3 cellular contexts compared by ENCODE assay signal in genomic region chr6:34235605-34236422, GRCh38.
TF ChIP-seq lines count a peak whose summit lies in the region.

No MANE protein-coding gene starts in this region.

TF ChIP-seq in SK-N-SH, 30 proteins besides CTCF, POLR2A, EP300 and RAD21:
- TF ChIP-seq FOSL2 (IDR thresholded peaks at IDR 0.05; ENCODE audit: borderline replicate concordance, low read depth) (no peak), SMC3 (IDR thresholded peaks at IDR 0.05; ENCODE audit: low read depth, low read length) (no peak), GABPA (IDR thresholded peaks at IDR 0.05; ENCODE audit: low read depth) (no peak), USF2 (IDR thresholded peaks at IDR 0.05; ENCODE audit: borderline replicate concordance, low read depth, low read length) (no peak), IRF3 (IDR thresholded peaks at IDR 0.05; ENCODE audit: low read depth, low read length) (no peak), CHD2 (IDR thresholded peaks at IDR 0.05; ENCODE audit: low read length, partially characterized antibody) (no peak), ZBTB33 (IDR thresholded peaks at IDR 0.05; ENCODE audit: borderline replicate concordance, low read depth) (no peak), YY1 (IDR thresholded peaks at IDR 0.05; ENCODE audit: low read depth) (no peak), JUND (IDR thresholded peaks at IDR 0.05) (no peak), TEAD4 (IDR thresholded peaks at IDR 0.05; ENCODE audit: borderline replicate concordance, insufficient read depth) (no peak)
TF ChIP-seq in SK-N-SH: peak in this region for 0.

TF ChIP-seq in SK-N-SH treated with all-trans-retinoic acid at 6 μM for 48 hours, 23 proteins besides CTCF, POLR2A, EP300 and RAD21:
- TF ChIP-seq ARNTL (CRISPR knock-in tag; IDR thresholded peaks at IDR 0.05; ENCODE audit: borderline replicate concordance, low read depth) (no peak), TCF4 (CRISPR knock-in tag; IDR thresholded peaks at IDR 0.05; ENCODE audit: borderline replicate concordance) (no peak), TOX (CRISPR knock-in tag; IDR thresholded peaks at IDR 0.05; ENCODE audit: borderline replicate concordance) (no peak), BACH2 (CRISPR knock-in tag; IDR thresholded peaks at IDR 0.05; ENCODE audit: borderline replicate concordance) (no peak), SNAI2 (CRISPR knock-in tag; IDR thresholded peaks at IDR 0.05) (no peak), PPARA (CRISPR knock-in tag; IDR thresholded peaks at IDR 0.05; ENCODE audit: borderline replicate concordance) (no peak), ISL1 (CRISPR knock-in tag; IDR thresholded peaks at IDR 0.05) (no peak), RARB (CRISPR knock-in tag; IDR thresholded peaks at IDR 0.05) (no peak), CREB5 (CRISPR knock-in tag; IDR thresholded peaks at IDR 0.05; ENCODE audit: low read depth) (no peak), ZNF565 (CRISPR knock-in tag; conservative IDR thresholded peaks at IDR 0.05; ENCODE audit: low read depth) (no peak), OSR1 (CRISPR knock-in tag; IDR thresholded peaks at IDR 0.05) (no peak), CSRNP3 (CRISPR knock-in tag; IDR thresholded peaks at IDR 0.05) (no peak), POU6F1 (CRISPR knock-in tag; IDR thresholded peaks at IDR 0.05; ENCODE audit: borderline replicate concordance, low read depth) (no peak)

TF ChIP-seq in H1, 55 proteins besides CTCF, POLR2A, EP300 and RAD21 (continues in another document):
- peak; percentile 74 for TF ChIP-seq TAF7 (optimal IDR thresholded peaks at IDR 0.05; ENCODE audit: borderline replicate concordance, low read depth, low read length)
- TF ChIP-seq TAF1 (IDR thresholded peaks at IDR 0.05; ENCODE audit: low read depth, low read length), result peak; percentile 71
- no peak for TF ChIP-seq SP2 (IDR thresholded peaks at IDR 0.05; ENCODE audit: low read length)
- no peak for TF ChIP-seq SAP30 (IDR thresholded peaks at IDR 0.05; ENCODE audit: insufficient read depth, insufficient replicate concordance, low read length)
- TF ChIP-seq JUN (IDR thresholded peaks at IDR 0.05; ENCODE audit: low read depth, low read length), result no peak
- TF ChIP-seq EGR1 (IDR thresholded peaks at IDR 0.05; ENCODE audit: borderline replicate concordance, low read depth, low read length), result no peak; the same call in 1 of the 2 replicates
- peak; percentile 7; the same call in 1 of the 2 replicates for TF ChIP-seq USF2 (IDR thresholded peaks at IDR 0.05; ENCODE audit: low read length)
- TF ChIP-seq SRF (IDR thresholded peaks at IDR 0.05; ENCODE audit: low read depth, low read length), result no peak
- peak; percentile 36 for TF ChIP-seq ASH2L (IDR thresholded peaks at IDR 0.05; ENCODE audit: low read length)
- no peak; a peak in 1 of 4 replicates for TF ChIP-seq HDAC2 (IDR thresholded peaks at IDR 0.05; ENCODE audit: borderline replicate concordance in 1 of 2, low read depth in 2 of 2, low read length in 2 of 2)
- TF ChIP-seq SUZ12 (IDR thresholded peaks at IDR 0.05; ENCODE audit: low read length), result no peak
- 0 out of 2 replicates have a peak, but pooled peaks have one; percentile 27 for TF ChIP-seq SP4 (IDR thresholded peaks at IDR 0.05; ENCODE audit: low read length)
- TF ChIP-seq SIRT6 (IDR thresholded peaks at IDR 0.05; ENCODE audit: low read length), result no peak
- TF ChIP-seq RFX5 (IDR thresholded peaks at IDR 0.05; ENCODE audit: borderline replicate concordance, low read depth, low read length), result no peak
- no peak for TF ChIP-seq GTF2F1 (IDR thresholded peaks at IDR 0.05; ENCODE audit: borderline replicate concordance, low read depth, low read length)
- TF ChIP-seq CHD1 (IDR thresholded peaks at IDR 0.05; ENCODE audit: low read depth, low read length), result no peak
- no peak for TF ChIP-seq CREB1 (IDR thresholded peaks at IDR 0.05)
- TF ChIP-seq POLR2AphosphoS5 (IDR thresholded peaks at IDR 0.05; ENCODE audit: low read depth, low read length), result peak; percentile 91
- TF ChIP-seq CBX8 (IDR thresholded peaks at IDR 0.05; ENCODE audit: borderline replicate concordance, low read depth, low read length), result no peak
- no peak for TF ChIP-seq KDM5A (IDR thresholded peaks at IDR 0.05; ENCODE audit: low read length)
- TF ChIP-seq TEAD4 (IDR thresholded peaks at IDR 0.05; ENCODE audit: low read depth, low read length), result peak; percentile 97
- TF ChIP-seq TBP (IDR thresholded peaks at IDR 0.05; ENCODE audit: low read depth, low read length), result peak; percentile 73
- no peak for TF ChIP-seq ATF3 (IDR thresholded peaks at IDR 0.05; ENCODE audit: insufficient read depth, low read depth, low read length)
- TF ChIP-seq SIX5 (IDR thresholded peaks at IDR 0.05; ENCODE audit: low read depth, low read length), result no peak
- TF ChIP-seq ATF2 (IDR thresholded peaks at IDR 0.05; ENCODE audit: low read length), result peak; percentile 46; the same call in 1 of the 2 replicates
- TF ChIP-seq FOSL1 (IDR thresholded peaks at IDR 0.05; ENCODE audit: insufficient read depth, low read depth, low read length), result no peak
- TF ChIP-seq SP1 (IDR thresholded peaks at IDR 0.05; ENCODE audit: low read depth, low read length), result no peak
- no peak for TF ChIP-seq EZH2 (IDR thresholded peaks at IDR 0.05; ENCODE audit: low read depth, low read length, severe bottlenecking)
- TF ChIP-seq SIN3A (conservative IDR thresholded peaks at IDR 0.05 in 1 of 2, IDR thresholded peaks at IDR 0.05 in 1 of 2; ENCODE audit: low read depth in 1 of 2, low read length in 2 of 2), result 0 out of 4 replicates have a peak, but pooled peaks have one; percentile 53 to 70
- no peak for TF ChIP-seq ZNF274 (IDR thresholded peaks at IDR 0.05; ENCODE audit: borderline replicate concordance, extremely low read depth, low read length)
- no peak for TF ChIP-seq RBBP5 (IDR thresholded peaks at IDR 0.05; ENCODE audit: borderline replicate concordance, low read depth, low read length)
- TF ChIP-seq HDAC6 (IDR thresholded peaks at IDR 0.05; ENCODE audit: low read depth, low read length), result no peak
- TF ChIP-seq KDM1A (IDR thresholded peaks at IDR 0.05; ENCODE audit: borderline replicate concordance, low read length), result no peak
- peak; percentile 34 for TF ChIP-seq PHF8 (conservative IDR thresholded peaks at IDR 0.05; ENCODE audit: low read depth, low read length)
- TF ChIP-seq CEBPB (IDR thresholded peaks at IDR 0.05; ENCODE audit: low read depth, low read length), result 0 out of 2 replicates have a peak, but pooled peaks have one; percentile 2
- no peak for TF ChIP-seq RNF2 (IDR thresholded peaks at IDR 0.05; ENCODE audit: borderline replicate concordance, low read depth, low read length, missing control alignments, poor library complexity, severe bottlenecking)
- TF ChIP-seq BCL11A (IDR thresholded peaks at IDR 0.05; ENCODE audit: low read depth in 2 of 2, low read length in 2 of 2), result no peak
- TF ChIP-seq TCF12 (IDR thresholded peaks at IDR 0.05; ENCODE audit: low read depth, low read length), result no peak
- TF ChIP-seq MAX (IDR thresholded peaks at IDR 0.05), result no peak
- no peak for TF ChIP-seq BRCA1 (IDR thresholded peaks at IDR 0.05; ENCODE audit: low read depth, low read length)
- TF ChIP-seq KDM4A (IDR thresholded peaks at IDR 0.05; ENCODE audit: low read depth, low read length, severe bottlenecking), result no peak
- TF ChIP-seq E2F6 (IDR thresholded peaks at IDR 0.05), result no peak
- no peak for TF ChIP-seq NRF1 (IDR thresholded peaks at IDR 0.05; ENCODE audit: low read depth, low read length)
- no peak for TF ChIP-seq CBX5 (IDR thresholded peaks at IDR 0.05; ENCODE audit: low read depth, low read length)
- TF ChIP-seq BACH1 (IDR thresholded peaks at IDR 0.05; ENCODE audit: low read length), result no peak
- no peak for TF ChIP-seq CHD7 (IDR thresholded peaks at IDR 0.05; ENCODE audit: insufficient replicate concordance, low read length)
- TF ChIP-seq JUND (IDR thresholded peaks at IDR 0.05; ENCODE audit: low read length), result peak; percentile 77
